In genomic region chr4:39637572-39638357, GRCh38 we compare ENCODE assay signal across 1 cellular context.
A peak's percentile ranks its signal among the peaks of the same experiment; 100 is the strongest.
TF ChIP-seq lines count a peak whose summit lies in the region.

No MANE protein-coding gene starts in this region.

TF ChIP-seq in HepG2, 621 proteins besides CTCF, POLR2A, EP300 and RAD21 (continued from another document and continues in another):
- TF ChIP-seq, protein P1, sequence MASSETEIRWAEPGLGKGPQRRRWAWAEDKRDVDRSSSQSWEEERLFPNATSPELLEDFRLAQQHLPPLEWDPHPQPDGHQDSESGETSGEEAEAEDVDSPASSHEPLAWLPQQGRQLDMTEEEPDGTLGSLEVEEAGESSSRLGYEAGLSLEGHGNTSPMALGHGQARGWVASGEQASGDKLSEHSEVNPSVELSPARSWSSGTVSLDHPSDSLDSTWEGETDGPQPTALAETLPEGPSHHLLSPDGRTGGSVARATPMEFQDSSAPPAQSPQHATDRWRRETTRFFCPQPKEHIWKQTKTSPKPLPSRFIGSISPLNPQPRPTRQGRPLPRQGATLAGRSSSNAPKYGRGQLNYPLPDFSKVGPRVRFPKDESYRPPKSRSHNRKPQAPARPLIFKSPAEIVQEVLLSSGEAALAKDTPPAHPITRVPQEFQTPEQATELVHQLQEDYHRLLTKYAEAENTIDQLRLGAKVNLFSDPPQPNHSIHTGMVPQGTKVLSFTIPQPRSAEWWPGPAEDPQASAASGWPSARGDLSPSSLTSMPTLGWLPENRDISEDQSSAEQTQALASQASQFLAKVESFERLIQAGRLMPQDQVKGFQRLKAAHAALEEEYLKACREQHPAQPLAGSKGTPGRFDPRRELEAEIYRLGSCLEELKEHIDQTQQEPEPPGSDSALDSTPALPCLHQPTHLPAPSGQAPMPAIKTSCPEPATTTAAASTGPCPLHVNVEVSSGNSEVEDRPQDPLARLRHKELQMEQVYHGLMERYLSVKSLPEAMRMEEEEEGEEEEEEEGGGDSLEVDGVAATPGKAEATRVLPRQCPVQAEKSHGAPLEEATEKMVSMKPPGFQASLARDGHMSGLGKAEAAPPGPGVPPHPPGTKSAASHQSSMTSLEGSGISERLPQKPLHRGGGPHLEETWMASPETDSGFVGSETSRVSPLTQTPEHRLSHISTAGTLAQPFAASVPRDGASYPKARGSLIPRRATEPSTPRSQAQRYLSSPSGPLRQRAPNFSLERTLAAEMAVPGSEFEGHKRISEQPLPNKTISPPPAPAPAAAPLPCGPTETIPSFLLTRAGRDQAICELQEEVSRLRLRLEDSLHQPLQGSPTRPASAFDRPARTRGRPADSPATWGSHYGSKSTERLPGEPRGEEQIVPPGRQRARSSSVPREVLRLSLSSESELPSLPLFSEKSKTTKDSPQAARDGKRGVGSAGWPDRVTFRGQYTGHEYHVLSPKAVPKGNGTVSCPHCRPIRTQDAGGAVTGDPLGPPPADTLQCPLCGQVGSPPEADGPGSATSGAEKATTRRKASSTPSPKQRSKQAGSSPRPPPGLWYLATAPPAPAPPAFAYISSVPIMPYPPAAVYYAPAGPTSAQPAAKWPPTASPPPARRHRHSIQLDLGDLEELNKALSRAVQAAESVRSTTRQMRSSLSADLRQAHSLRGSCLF (CRISPR knock-in tag; IDR thresholded peaks at IDR 0.05; ENCODE audit: borderline replicate concordance), result no peak
- TF ChIP-seq SAFB2 (CRISPR knock-in tag; IDR thresholded peaks at IDR 0.05; ENCODE audit: borderline replicate concordance, low read depth), result no peak
- TF ChIP-seq CREBL2 (CRISPR knock-in tag; IDR thresholded peaks at IDR 0.05; ENCODE audit: borderline replicate concordance), result no peak
- TF ChIP-seq TCF7L2 (IDR thresholded peaks at IDR 0.05; ENCODE audit: low read depth, low read length), result no peak
- no peak for TF ChIP-seq GPN1 (CRISPR knock-in tag; IDR thresholded peaks at IDR 0.05; ENCODE audit: borderline replicate concordance)
- TF ChIP-seq, protein P2, sequence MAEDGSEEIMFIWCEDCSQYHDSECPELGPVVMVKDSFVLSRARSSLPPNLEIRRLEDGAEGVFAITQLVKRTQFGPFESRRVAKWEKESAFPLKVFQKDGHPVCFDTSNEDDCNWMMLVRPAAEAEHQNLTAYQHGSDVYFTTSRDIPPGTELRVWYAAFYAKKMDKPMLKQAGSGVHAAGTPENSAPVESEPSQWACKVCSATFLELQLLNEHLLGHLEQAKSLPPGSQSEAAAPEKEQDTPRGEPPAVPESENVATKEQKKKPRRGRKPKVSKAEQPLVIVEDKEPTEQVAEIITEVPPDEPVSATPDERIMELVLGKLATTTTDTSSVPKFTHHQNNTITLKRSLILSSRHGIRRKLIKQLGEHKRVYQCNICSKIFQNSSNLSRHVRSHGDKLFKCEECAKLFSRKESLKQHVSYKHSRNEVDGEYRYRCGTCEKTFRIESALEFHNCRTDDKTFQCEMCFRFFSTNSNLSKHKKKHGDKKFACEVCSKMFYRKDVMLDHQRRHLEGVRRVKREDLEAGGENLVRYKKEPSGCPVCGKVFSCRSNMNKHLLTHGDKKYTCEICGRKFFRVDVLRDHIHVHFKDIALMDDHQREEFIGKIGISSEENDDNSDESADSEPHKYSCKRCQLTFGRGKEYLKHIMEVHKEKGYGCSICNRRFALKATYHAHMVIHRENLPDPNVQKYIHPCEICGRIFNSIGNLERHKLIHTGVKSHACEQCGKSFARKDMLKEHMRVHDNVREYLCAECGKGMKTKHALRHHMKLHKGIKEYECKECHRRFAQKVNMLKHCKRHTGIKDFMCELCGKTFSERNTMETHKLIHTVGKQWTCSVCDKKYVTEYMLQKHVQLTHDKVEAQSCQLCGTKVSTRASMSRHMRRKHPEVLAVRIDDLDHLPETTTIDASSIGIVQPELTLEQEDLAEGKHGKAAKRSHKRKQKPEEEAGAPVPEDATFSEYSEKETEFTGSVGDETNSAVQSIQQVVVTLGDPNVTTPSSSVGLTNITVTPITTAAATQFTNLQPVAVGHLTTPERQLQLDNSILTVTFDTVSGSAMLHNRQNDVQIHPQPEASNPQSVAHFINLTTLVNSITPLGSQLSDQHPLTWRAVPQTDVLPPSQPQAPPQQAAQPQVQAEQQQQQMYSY (CRISPR knock-in tag; IDR thresholded peaks at IDR 0.05), result no peak
- no peak for TF ChIP-seq IRF2 (CRISPR knock-in tag; IDR thresholded peaks at IDR 0.05)
- TF ChIP-seq NONO (IDR thresholded peaks at IDR 0.05), result no peak
- TF ChIP-seq NONO (CRISPR knock-in tag; conservative IDR thresholded peaks at IDR 0.05), result no peak
- no peak for TF ChIP-seq LRRFIP1 (CRISPR knock-in tag; conservative IDR thresholded peaks at IDR 0.05)
- no peak for TF ChIP-seq KIAA2018 (CRISPR knock-in tag; IDR thresholded peaks at IDR 0.05; ENCODE audit: borderline replicate concordance)
- TF ChIP-seq ZNF350 (CRISPR knock-in tag; IDR thresholded peaks at IDR 0.05; ENCODE audit: borderline replicate concordance, low read depth), result no peak
- TF ChIP-seq KLF13 (CRISPR knock-in tag; IDR thresholded peaks at IDR 0.05), result no peak
- no peak for TF ChIP-seq GTF3A (CRISPR knock-in tag; conservative IDR thresholded peaks at IDR 0.05)
- TF ChIP-seq, protein P3, sequence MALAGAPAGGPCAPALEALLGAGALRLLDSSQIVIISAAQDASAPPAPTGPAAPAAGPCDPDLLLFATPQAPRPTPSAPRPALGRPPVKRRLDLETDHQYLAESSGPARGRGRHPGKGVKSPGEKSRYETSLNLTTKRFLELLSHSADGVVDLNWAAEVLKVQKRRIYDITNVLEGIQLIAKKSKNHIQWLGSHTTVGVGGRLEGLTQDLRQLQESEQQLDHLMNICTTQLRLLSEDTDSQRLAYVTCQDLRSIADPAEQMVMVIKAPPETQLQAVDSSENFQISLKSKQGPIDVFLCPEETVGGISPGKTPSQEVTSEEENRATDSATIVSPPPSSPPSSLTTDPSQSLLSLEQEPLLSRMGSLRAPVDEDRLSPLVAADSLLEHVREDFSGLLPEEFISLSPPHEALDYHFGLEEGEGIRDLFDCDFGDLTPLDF (CRISPR knock-in tag; IDR thresholded peaks at IDR 0.05), result no peak
- no peak for TF ChIP-seq SSRP1 (CRISPR knock-in tag; IDR thresholded peaks at IDR 0.05)
- TF ChIP-seq ARNTL (CRISPR knock-in tag; IDR thresholded peaks at IDR 0.05), result no peak
- no peak for TF ChIP-seq ZBTB46 (CRISPR knock-in tag; IDR thresholded peaks at IDR 0.05; ENCODE audit: borderline replicate concordance)
- no peak for TF ChIP-seq CC2D1A (CRISPR knock-in tag; IDR thresholded peaks at IDR 0.05)
- TF ChIP-seq ELF4 (CRISPR knock-in tag; IDR thresholded peaks at IDR 0.05; ENCODE audit: borderline replicate concordance), result 0 out of 2 replicates have a peak, but pooled peaks have one; percentile 29
- 0 out of 2 replicates have a peak, but pooled peaks have one; percentile 15 for TF ChIP-seq SPEN (CRISPR knock-in tag; IDR thresholded peaks at IDR 0.05; ENCODE audit: low read depth)
- TF ChIP-seq HDAC1 (CRISPR knock-in tag; IDR thresholded peaks at IDR 0.05), result no peak; the same call in none of the 2 replicates
- TF ChIP-seq ZNF737 (CRISPR knock-in tag; IDR thresholded peaks at IDR 0.05; ENCODE audit: borderline replicate concordance), result 0 out of 2 replicates have a peak, but pooled peaks have one; percentile 47
- no peak for TF ChIP-seq PAF1 (CRISPR knock-in tag; IDR thresholded peaks at IDR 0.05)
- TF ChIP-seq GABPB1 (CRISPR knock-in tag; IDR thresholded peaks at IDR 0.05), result no peak
- TF ChIP-seq ZNF674 (CRISPR knock-in tag; IDR thresholded peaks at IDR 0.05; ENCODE audit: low read depth), result no peak
- no peak for TF ChIP-seq PAXIP1 (CRISPR knock-in tag; conservative IDR thresholded peaks at IDR 0.05)
